8 cellular contexts compared by ENCODE assay signal in the genomic region with DNA sequence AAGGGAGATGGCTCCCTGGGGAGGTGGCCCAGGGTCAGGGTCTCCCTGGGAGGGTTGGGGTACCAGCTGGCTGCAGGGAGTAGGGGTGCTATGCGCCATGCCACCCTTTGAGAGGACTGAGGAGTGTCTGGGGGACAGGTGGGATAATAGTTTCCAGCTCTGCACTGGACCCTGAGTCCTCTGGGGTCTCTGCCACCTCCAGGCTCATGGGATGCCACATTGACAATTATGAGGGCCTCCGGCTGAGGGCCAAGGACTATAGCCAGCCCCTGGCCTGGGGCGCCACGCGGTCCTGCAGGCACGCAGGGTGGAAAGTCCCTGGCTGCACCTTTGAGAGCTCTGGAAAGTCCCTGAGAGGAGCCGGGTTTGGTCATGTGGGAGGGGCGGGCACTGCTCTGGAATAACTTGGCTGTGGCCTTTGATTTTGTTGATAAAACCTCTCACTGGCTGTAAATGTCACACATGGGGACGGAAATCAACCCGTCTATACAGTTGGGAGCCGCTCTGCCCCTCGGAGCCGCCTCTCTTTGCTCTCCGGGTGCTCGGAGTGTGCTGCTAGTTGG. TPM values are rescaled to one million over a fixed set of nuclear protein-coding genes. Genes with fewer than 3 reads are reported as not detected.
DNase-seq lines count a peak whose midpoint lies in the region; ATAC-seq and TF ChIP-seq lines count a peak whose summit lies in the region.

No MANE protein-coding gene starts in this region.

- H3K36me3 ChIP-seq in colonic mucosa, result peaks cover 1% of the 10 kb centered on the region
- peaks cover 12 to 22% of the 10 kb centered on the region in 2 donors for H3K36me3 ChIP-seq in muscle layer of duodenum (ENCODE audit: control insufficient read depth in 1 of 2, insufficient read depth in 2 of 2, low read length in 2 of 2)

- H3K4me3 ChIP-seq in colonic mucosa, result peak overlapping the region; percentile 8
- peak overlapping the region; percentile 42 to 45 for H3K4me3 ChIP-seq in muscle layer of duodenum (ENCODE audit: low read depth in 1 of 2, low read length in 2 of 2)

- peak overlapping the region; percentile 97 for H3K27ac Mint-ChIP-seq in stimulated activated naive CD8-positive, alpha-beta T cell treated with anti-CD3 and anti-CD28 coated beads, Interleukin-15, Interleukin-2, amounts not matched to agents 100 ng/mL and 50 ng/mL, for 24 hours

- no peak for TF ChIP-seq CTCF in colonic mucosa (IDR thresholded peaks at IDR 0.05)

- H3K9ac ChIP-seq in colonic mucosa (ENCODE audit: low read depth in 2 of 2, low read length in 2 of 2), result peak overlapping the region; percentile 73 to 97

- no peaks in the 10 kb centered on the region for H3K27me3 Mint-ChIP-seq in stimulated activated naive CD8-positive, alpha-beta T cell treated with anti-CD3 and anti-CD28 coated beads, Interleukin-15, Interleukin-2, amounts not matched to agents 100 ng/mL and 50 ng/mL, for 24 hours

- intact Hi-C loops in colonic mucosa (cut with DNase I), result no loop called here

- peaks cover 56% of the 10 kb centered on the region for H3K36me3 Mint-ChIP-seq in stimulated activated naive CD8-positive, alpha-beta T cell treated with anti-CD3 and anti-CD28 coated beads, Interleukin-15, Interleukin-2, amounts not matched to agents 100 ng/mL and 50 ng/mL, for 24 hours (ENCODE audit: low read depth)

- ATAC-seq in GM18502 (IDR thresholded peaks at IDR 0.05; ENCODE audit: poor library complexity, unreplicated experiment) (peak; percentile 53), HG03039 (IDR thresholded peaks at IDR 0.05; ENCODE audit: unreplicated experiment) (peak; percentile 39)

- DNase-seq in activated CD4-positive, alpha-beta T cell treated with anti-CD3 and anti-CD28 coated beads for 1 hour, result peak; percentile 80
- DNase-seq in colonic mucosa, result peak; percentile 95
- no peak for DNase-seq in mesenteric fat pad (ENCODE audit: low spot score)
- DNase-seq in NCI-H446 treated with DMSO at 0.1 percent for 48 hours (lab: John Stamatoyannopoulos, UW), result no peak

- H3K4me1 ChIP-seq in colonic mucosa (peaks cover 29% of the 10 kb centered on the region), muscle layer of duodenum (ENCODE audit: control insufficient read depth in 1 of 2, insufficient read depth in 2 of 2, low read length in 2 of 2) (peaks cover 21 to 30% of the 10 kb centered on the region in 2 donors)

- H3K9me3 ChIP-seq in colonic mucosa (no peaks in the 10 kb centered on the region), muscle layer of duodenum (ENCODE audit: control insufficient read depth in 1 of 2, low read length in 2 of 2) (no peaks in the 10 kb centered on the region)

- H3K4me1 Mint-ChIP-seq in stimulated activated naive CD8-positive, alpha-beta T cell treated with anti-CD3 and anti-CD28 coated beads, Interleukin-15, Interleukin-2, amounts not matched to agents 100 ng/mL and 50 ng/mL, for 24 hours (ENCODE audit: low read depth), result peaks cover 46% of the 10 kb centered on the region

- H3K27me3 ChIP-seq in colonic mucosa (no peaks in the 10 kb centered on the region), muscle layer of duodenum (ENCODE audit: low read depth, low read length) (no peaks in the 10 kb centered on the region)

- H3K27ac ChIP-seq in colonic mucosa (peak overlapping the region; percentile 99), muscle layer of duodenum (ENCODE audit: low read length) (peak overlapping the region; percentile 93)

- H3K4me3 Mint-ChIP-seq in stimulated activated naive CD8-positive, alpha-beta T cell treated with anti-CD3 and anti-CD28 coated beads, Interleukin-15, Interleukin-2, amounts not matched to agents 100 ng/mL and 50 ng/mL, for 24 hours, result peak overlapping the region; percentile 72

- H3K9me3 Mint-ChIP-seq in stimulated activated naive CD8-positive, alpha-beta T cell treated with anti-CD3 and anti-CD28 coated beads, Interleukin-15, Interleukin-2, amounts not matched to agents 100 ng/mL and 50 ng/mL, for 24 hours, result no peaks in the 10 kb centered on the region

RNA-seq across cellular contexts. Expression of gene TRAF2, which starts 16.0 kb away (rescaled TPM):
- total RNA-seq in colonic mucosa (10 to 100 TPM; 22.4 to 50.6 TPM), mesenteric fat pad (8.8 TPM)

RNA-seq across cellular contexts. Expression of gene EDF1, which starts 36.2 kb away (rescaled TPM):
- total RNA-seq in colonic mucosa (100 to 1,000 TPM; 442 to 494 TPM), mesenteric fat pad (215 TPM)

RNA-seq across cellular contexts. Expression of gene FBXW5, which starts 42.2 kb away (rescaled TPM):
- total RNA-seq in colonic mucosa (100 to 1,000 TPM; 162 to 174 TPM), mesenteric fat pad (95.2 TPM)

RNA-seq across cellular contexts. Expression of gene C8G, which starts 42.7 kb away (rescaled TPM):
- 10 to 100 TPM in 1 of 2 donors, 1 to 10 TPM in 1; 5.3 to 11.9 TPM for total RNA-seq in colonic mucosa
- not detected for total RNA-seq in mesenteric fat pad

RNA-seq across cellular contexts. Expression of gene LCN12, which starts 49.7 kb away (rescaled TPM):
- 1 to 10 TPM; 6.5 to 8.6 TPM for total RNA-seq in colonic mucosa
- not detected for total RNA-seq in mesenteric fat pad

Comparison
In these comparisons a context has a peak if more than half of its experiments do, and no peak if none do; other contexts are left out.
1. DNase-seq: peak in activated CD4-positive, alpha-beta T cell treated with anti-CD3 and anti-CD28 coated beads for 1 hour (single experiment) and colonic mucosa (single experiment); none in mesenteric fat pad (single experiment) and NCI-H446 treated with DMSO at 0.1 percent for 48 hours (single experiment).